8 cellular contexts compared by ENCODE assay signal in genomic region chr22:25235547-25236290, GRCh38. TPM values are rescaled to one million over a fixed set of nuclear protein-coding genes. Genes with fewer than 3 reads are reported as not detected.
DNase-seq lines count a peak whose midpoint lies in the region; ATAC-seq, FAIRE-seq and TF ChIP-seq lines count a peak whose summit lies in the region.

No MANE protein-coding gene starts in this region.

- no peak for FAIRE-seq in keratinocyte (lab: Jason Lieb, UNC)

- H3K9ac ChIP-seq in keratinocyte (ENCODE audit: control insufficient read depth, extremely low read depth, insufficient read depth, low read length) = no peak overlapping the region

- no peak overlapping the region for H3K4me3 Mint-ChIP-seq in CD4-positive, alpha-beta T cell
- no peak overlapping the region for H3K4me3 Mint-ChIP-seq in WTC11

- H4K20me1 ChIP-seq in keratinocyte (ENCODE audit: control insufficient read depth, extremely low read depth, insufficient read depth, low read length) = no peaks in the 10 kb centered on the region

- peaks cover 61% of the 10 kb centered on the region for H3K27me3 Mint-ChIP-seq in CD4-positive, alpha-beta T cell
- H3K27me3 Mint-ChIP-seq in WTC11 (ENCODE audit: low read depth) = peaks cover 2% of the 10 kb centered on the region; the same call in 1 of the 2 replicates

- POLR2A ChIA-PET in CD4-positive, alpha-beta T cell (lab: Charles Lee) = no interaction called here
- POLR2A ChIA-PET in WTC11 (lab: Charles Lee) = no interaction called here

- peak overlapping the region; percentile 5 for H2AFZ ChIP-seq in keratinocyte (ENCODE audit: control insufficient read depth, low read length)

- CTCF ChIA-PET in CD4-positive, alpha-beta T cell (lab: Charles Lee) = no interaction called here
- CTCF ChIA-PET in WTC11 (lab: Charles Lee) = interaction anchor here (0.6 to 2.3 kb wide), 9 partner anchors 11 to 537 kb away, joined by 3 to 19 read pairs (median 3); no protein-coding TSS in a partner anchor

- H3K27ac Mint-ChIP-seq in CD4-positive, alpha-beta T cell = no peak overlapping the region
- H3K27ac Mint-ChIP-seq in WTC11 = no peak overlapping the region

- H3K9me1 ChIP-seq in keratinocyte (ENCODE audit: control insufficient read depth, extremely low read depth, insufficient read depth, low read length) = no peaks in the 10 kb centered on the region

- dilution Hi-C loops in keratinocyte (cut with MboI; ENCODE audit: extremely low pct_ligation_motif_present, low sequenced_read_pairs) = no loop called here

- peak overlapping the region; percentile 1 for H3K4me2 ChIP-seq in keratinocyte (ENCODE audit: control insufficient read depth, extremely low read depth, insufficient read depth, low read depth, low read length)

- H3K27ac ChIP-seq in CD4-positive, alpha-beta T cell (ENCODE audit: low read depth, low read length) = no peak overlapping the region
- H3K27ac ChIP-seq in caudate nucleus (ENCODE audit: low read depth, low read length) = no peak overlapping the region
- no peak overlapping the region for H3K27ac ChIP-seq in keratinocyte (ENCODE audit: control insufficient read depth, insufficient read depth, low read length)

- no peaks in the 10 kb centered on the region for H3K36me3 Mint-ChIP-seq in CD4-positive, alpha-beta T cell (ENCODE audit: low read depth)
- H3K36me3 Mint-ChIP-seq in WTC11 = no peaks in the 10 kb centered on the region

- H3K4me3 ChIP-seq in keratinocyte (ENCODE audit: control insufficient read depth in 2 of 3, extremely low read depth in 1 of 3, insufficient read depth in 2 of 3, low read depth in 1 of 3, low read length in 3 of 3) = no peak overlapping the region

- no peaks in the 10 kb centered on the region for H3K79me2 ChIP-seq in keratinocyte (ENCODE audit: control insufficient read depth, insufficient read depth, low read length)

- no peaks in the 10 kb centered on the region for H3K9me3 Mint-ChIP-seq in CD4-positive, alpha-beta T cell
- peaks cover 4% of the 10 kb centered on the region; the same call in 1 of the 2 replicates for H3K9me3 Mint-ChIP-seq in WTC11

- DNase-seq in CD4-positive, alpha-beta T cell = peak; percentile 25 to 56 (median 35)
- DNase-seq in H4 (ENCODE audit: low spot score) (peak; percentile 68), NCI-H2171 (lab: John Stamatoyannopoulos, UW) (peak; percentile 79), WTC11 (ENCODE audit: low spot score) (peak; percentile 93), caudate nucleus (lab: John Stamatoyannopoulos, UW) (peak in 42 of 61 donors; percentile 3 to 60 (median 24)), keratinocyte (ENCODE audit: low read depth, low spot score) (no peak)
- peak; percentile 69 to 83 for DNase-seq in stimulated activated CD4-positive, alpha-beta T cell treated with anti-CD3 and anti-CD28 coated beads, Interleukin-2, amount 100 ng/mL, for 24 hours

- peak; percentile 37 for TF ChIP-seq CTCF in CD4-positive, alpha-beta T cell (IDR thresholded peaks at IDR 0.05)
- peak; percentile 69 for TF ChIP-seq CTCF in WTC11 (IDR thresholded peaks at IDR 0.05)
- TF ChIP-seq CTCF in keratinocyte (optimal IDR thresholded peaks at IDR 0.05 in 1 of 3, IDR thresholded peaks at IDR 0.05 in 1 of 3, conservative IDR thresholded peaks at IDR 0.05 in 1 of 3; ENCODE audit: extremely low read depth in 1 of 3, insufficient read depth in 2 of 3, low read length in 3 of 3) = peak; percentile 77 to 93 (median 86)

- peaks cover 8% of the 10 kb centered on the region for H3K4me1 ChIP-seq in keratinocyte (ENCODE audit: control insufficient read depth, extremely low read depth, insufficient read depth, low read length)

- no peaks in the 10 kb centered on the region for H3K9me3 ChIP-seq in CD4-positive, alpha-beta T cell (ENCODE audit: control insufficient read depth, low read length)
- no peaks in the 10 kb centered on the region for H3K9me3 ChIP-seq in keratinocyte (ENCODE audit: control insufficient read depth, low read depth, low read length)

- intact Hi-C loops in CD4-positive, alpha-beta T cell (cut with DNase I, micrococcal nuclease) = loop anchor here in 1 of 2 experiments (5.0 kb wide), 1 partner anchor 1097 kb away; no protein-coding TSS in a partner anchor

- H3K4me1 Mint-ChIP-seq in CD4-positive, alpha-beta T cell (ENCODE audit: low read depth) = peaks cover 6% of the 10 kb centered on the region
- no peaks in the 10 kb centered on the region; the same call in 1 of the 2 replicates for H3K4me1 Mint-ChIP-seq in WTC11

- peak; percentile 58 for ATAC-seq in CD4-positive, alpha-beta T cell (ENCODE audit: poor library complexity)
- ATAC-seq in WTC11 = peak; percentile 98
- ATAC-seq in HG03039 (IDR thresholded peaks at IDR 0.05; ENCODE audit: unreplicated experiment) = no peak

- H3K27me3 ChIP-seq in CD4-positive, alpha-beta T cell (ENCODE audit: control insufficient read depth, insufficient read depth, low read length) = peaks cover 15% of the 10 kb centered on the region
- H3K27me3 ChIP-seq in keratinocyte (ENCODE audit: control insufficient read depth, extremely low read depth, insufficient read depth, low read length) = peaks cover 5% of the 10 kb centered on the region

- no peaks in the 10 kb centered on the region for H3K36me3 ChIP-seq in keratinocyte (ENCODE audit: control insufficient read depth in 2 of 2, extremely low read depth in 1 of 2, insufficient read depth in 2 of 2, low read length in 2 of 2)

TF ChIP-seq in WTC11, 78 proteins besides CTCF, POLR2A, EP300 and RAD21 (continues in another document):
- TF ChIP-seq ATF3 (CRISPR knock-in tag; conservative IDR thresholded peaks at IDR 0.05) (no peak), PRRX2 (CRISPR knock-in tag; IDR thresholded peaks at IDR 0.05) (no peak), ZNF232 (CRISPR knock-in tag; IDR thresholded peaks at IDR 0.05) (no peak), FOXP1 (CRISPR knock-in tag; IDR thresholded peaks at IDR 0.05; ENCODE audit: borderline replicate concordance) (no peak), ZNF423 (CRISPR knock-in tag; IDR thresholded peaks at IDR 0.05) (no peak), SP1 (CRISPR knock-in tag; conservative IDR thresholded peaks at IDR 0.05) (peak; percentile 93), SOX15 (CRISPR knock-in tag; IDR thresholded peaks at IDR 0.05) (no peak), NFYB (CRISPR knock-in tag; conservative IDR thresholded peaks at IDR 0.05; ENCODE audit: low read depth) (peak; percentile 96), MXD4 (CRISPR knock-in tag; IDR thresholded peaks at IDR 0.05; ENCODE audit: borderline replicate concordance) (no peak)
- TF ChIP-seq, protein P1, sequence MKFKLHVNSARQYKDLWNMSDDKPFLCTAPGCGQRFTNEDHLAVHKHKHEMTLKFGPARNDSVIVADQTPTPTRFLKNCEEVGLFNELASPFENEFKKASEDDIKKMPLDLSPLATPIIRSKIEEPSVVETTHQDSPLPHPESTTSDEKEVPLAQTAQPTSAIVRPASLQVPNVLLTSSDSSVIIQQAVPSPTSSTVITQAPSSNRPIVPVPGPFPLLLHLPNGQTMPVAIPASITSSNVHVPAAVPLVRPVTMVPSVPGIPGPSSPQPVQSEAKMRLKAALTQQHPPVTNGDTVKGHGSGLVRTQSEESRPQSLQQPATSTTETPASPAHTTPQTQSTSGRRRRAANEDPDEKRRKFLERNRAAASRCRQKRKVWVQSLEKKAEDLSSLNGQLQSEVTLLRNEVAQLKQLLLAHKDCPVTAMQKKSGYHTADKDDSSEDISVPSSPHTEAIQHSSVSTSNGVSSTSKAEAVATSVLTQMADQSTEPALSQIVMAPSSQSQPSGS (CRISPR knock-in tag; IDR thresholded peaks at IDR 0.05; ENCODE audit: borderline replicate concordance, low read depth) = no peak
- TF ChIP-seq, protein P2, sequence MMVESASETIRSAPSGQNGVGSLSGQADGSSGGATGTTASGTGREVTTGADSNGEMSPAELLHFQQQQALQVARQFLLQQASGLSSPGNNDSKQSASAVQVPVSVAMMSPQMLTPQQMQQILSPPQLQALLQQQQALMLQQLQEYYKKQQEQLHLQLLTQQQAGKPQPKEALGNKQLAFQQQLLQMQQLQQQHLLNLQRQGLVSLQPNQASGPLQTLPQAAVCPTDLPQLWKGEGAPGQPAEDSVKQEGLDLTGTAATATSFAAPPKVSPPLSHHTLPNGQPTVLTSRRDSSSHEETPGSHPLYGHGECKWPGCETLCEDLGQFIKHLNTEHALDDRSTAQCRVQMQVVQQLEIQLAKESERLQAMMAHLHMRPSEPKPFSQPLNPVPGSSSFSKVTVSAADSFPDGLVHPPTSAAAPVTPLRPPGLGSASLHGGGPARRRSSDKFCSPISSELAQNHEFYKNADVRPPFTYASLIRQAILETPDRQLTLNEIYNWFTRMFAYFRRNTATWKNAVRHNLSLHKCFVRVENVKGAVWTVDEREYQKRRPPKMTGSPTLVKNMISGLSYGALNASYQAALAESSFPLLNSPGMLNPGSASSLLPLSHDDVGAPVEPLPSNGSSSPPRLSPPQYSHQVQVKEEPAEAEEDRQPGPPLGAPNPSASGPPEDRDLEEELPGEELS (CRISPR knock-in tag; IDR thresholded peaks at IDR 0.05) = no peak

RNA-seq across cellular contexts. Expression of gene CRYBB2, which starts 16.3 kb away (rescaled TPM):
- not detected for total RNA-seq in CD4-positive, alpha-beta T cell
- total RNA-seq in H4 (2014; rRNA removed; shearing (Covaris generic)) = 0.51 and 1.6 TPM in 2 replicates
- 0.28 TPM in 1 of 3 replicates, not detected in the others for total RNA-seq in WTC11 (2021)
- 0.09 to 0.89 TPM (median 0.55 TPM) in 3 replicates for polyA plus RNA-seq in keratinocyte
- not detected for polyA plus RNA-seq in keratinocyte (2011; ENCODE audit: low read depth)
- 0.26 and 0.47 TPM in 2 replicates for polyA plus RNA-seq in keratinocyte (2011; cell fraction: cytosol; rRNA removed)
- 0.71 and 0.87 TPM in 2 replicates for polyA plus RNA-seq in keratinocyte (2011; cell fraction: nucleus; rRNA removed)
- 0.20 and 0.26 TPM in 2 replicates for polyA plus RNA-seq in keratinocyte (2012; ENCODE audit: low replicate concordance)
- 0.43 to 0.67 TPM in 2 of 3 replicates, not detected in the other for polyA minus RNA-seq in keratinocyte
- not detected for polyA minus RNA-seq in keratinocyte (2011; cell fraction: cytosol; rRNA and poly(A)+ RNA removed)
- polyA minus RNA-seq in keratinocyte (2011; cell fraction: nucleus; rRNA and poly(A)+ RNA removed) = 0.74 TPM in 1 of 2 replicates, not detected in the other

RNA-seq across cellular contexts. Expression of gene CRYBB3, which starts 36.1 kb away (rescaled TPM):
- not detected for total RNA-seq in CD4-positive, alpha-beta T cell
- total RNA-seq in H4 (2014; rRNA removed; shearing (Covaris generic)) = not detected in 2 replicates
- 0.44 to 0.48 TPM in 2 of 3 replicates, not detected in the other for total RNA-seq in WTC11 (2021)
- 0.06 TPM in 1 of 3 replicates, not detected in the others for polyA plus RNA-seq in keratinocyte
- polyA plus RNA-seq in keratinocyte (2011; ENCODE audit: low read depth) = not detected
- polyA plus RNA-seq in keratinocyte (2011; cell fraction: cytosol; rRNA removed) = not detected in 2 replicates
- 0.19 and 0.31 TPM in 2 replicates for polyA plus RNA-seq in keratinocyte (2011; cell fraction: nucleus; rRNA removed)
- polyA plus RNA-seq in keratinocyte (2012; ENCODE audit: low replicate concordance) = 0.20 TPM in 1 of 2 replicates, not detected in the other
- polyA minus RNA-seq in keratinocyte = not detected in 3 replicates
- not detected for polyA minus RNA-seq in keratinocyte (2011; cell fraction: cytosol; rRNA and poly(A)+ RNA removed)
- polyA minus RNA-seq in keratinocyte (2011; cell fraction: nucleus; rRNA and poly(A)+ RNA removed) = not detected in 2 replicates
